ENCODE assay signal across 20 cellular contexts in the genomic region with DNA sequence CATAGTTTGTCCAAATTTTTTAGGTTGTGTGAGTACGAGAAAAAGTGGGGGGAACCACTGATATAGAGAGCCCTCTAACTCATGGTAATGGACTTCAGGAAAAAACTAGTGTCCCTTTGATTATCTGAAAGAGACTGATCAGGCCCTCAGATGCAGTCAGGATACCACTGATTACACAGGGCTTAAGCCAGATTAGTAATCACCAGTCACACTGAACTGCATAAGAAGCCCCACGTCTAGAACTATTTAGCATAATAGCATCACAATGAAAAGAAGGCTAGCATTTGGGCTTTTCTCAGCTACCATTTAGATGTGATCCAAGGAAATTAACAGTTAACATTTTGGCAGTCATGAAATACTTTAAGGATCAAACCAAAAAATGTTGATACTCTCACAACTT.
A peak's percentile ranks its signal among the peaks of the same experiment; 100 is the strongest.
DNase-seq lines count a peak whose midpoint lies in the region; ATAC-seq, FAIRE-seq and TF ChIP-seq lines count a peak whose summit lies in the region.
"Had no signal": no experiment of that assay in that cellular context is flagged by ENCODE, and none has a peak within 500 bp of the region (broad histone marks: within the 10 kb centered on the region; RNA-seq: fewer than 3 reads in every experiment).

No MANE protein-coding gene starts in this region.

- H3K4me3 ChIP-seq in neural progenitor cell (no peak overlapping the region), psoas muscle (no peak overlapping the region)
- H3K4me3 ChIP-seq: GM12878, GM23248 had no signal

- CTCF ChIA-PET in WTC11 (lab: Charles Lee): no interaction called here

- H3K4me1 ChIP-seq in neural progenitor cell: peaks cover 10% of the 10 kb centered on the region
- H3K4me1 ChIP-seq in psoas muscle: no peaks in the 10 kb centered on the region
- H3K4me1 ChIP-seq: BE2C had no signal

- TF ChIP-seq CTCF in D721Med (IDR thresholded peaks at IDR 0.05; ENCODE audit: insufficient read depth, missing control alignments): no peak
- no peak for TF ChIP-seq CTCF in WTC11 (IDR thresholded peaks at IDR 0.05)
- no peak for TF ChIP-seq CTCF in neural progenitor cell (IDR thresholded peaks at IDR 0.05)
- no peak for TF ChIP-seq CTCF in psoas muscle (IDR thresholded peaks at IDR 0.05)

- H3K4me1 Mint-ChIP-seq in WTC11 (peaks cover 14% of the 10 kb centered on the region), neural progenitor cell (peaks cover 5% of the 10 kb centered on the region)
- H3K4me1 Mint-ChIP-seq: CD4-positive, CD25-positive, alpha-beta regulatory T cell; CD8-positive, alpha-beta memory T cell had no signal

- no peaks in the 10 kb centered on the region for H3K36me3 ChIP-seq in neural progenitor cell
- H3K36me3 ChIP-seq in psoas muscle (ENCODE audit: insufficient read depth in 1 of 2, low read depth in 1 of 2): no peaks in the 10 kb centered on the region
- H3K36me3 ChIP-seq: BE2C had no signal

- no peak overlapping the region for H3K4me2 ChIP-seq in neural progenitor cell

- H3K79me2 ChIP-seq in neural progenitor cell (ENCODE audit: low read depth): no peaks in the 10 kb centered on the region

- no peak overlapping the region for H3K27ac Mint-ChIP-seq in WTC11
- no peak overlapping the region for H3K27ac Mint-ChIP-seq in neural progenitor cell
- H3K27ac Mint-ChIP-seq: CD4-positive, CD25-positive, alpha-beta regulatory T cell; CD8-positive, alpha-beta memory T cell; HFFc6 had no signal

- no peaks in the 10 kb centered on the region for H4K20me1 ChIP-seq in neural progenitor cell (ENCODE audit: low read depth)

- H3K9ac ChIP-seq in neural progenitor cell: no peak overlapping the region
- H3K9ac ChIP-seq: GM23248 had no signal

- 53 to 60% (median 57%) methylated on average over 2 of the region's 2 CpGs for WGBS in psoas muscle, 3 donors

- H3K4me3 Mint-ChIP-seq in WTC11 (no peak overlapping the region), neural progenitor cell (no peak overlapping the region)
- H3K4me3 Mint-ChIP-seq: CD4-positive, CD25-positive, alpha-beta regulatory T cell; CD8-positive, alpha-beta memory T cell; HFFc6 had no signal

- peak; percentile 79 for FAIRE-seq in D721Med (lab: Jason Lieb, UNC)
- FAIRE-seq: GM12878, GM19239 had no signal

- H2AFZ ChIP-seq in neural progenitor cell (replicated peaks): no peak overlapping the region
- H2AFZ ChIP-seq: GM23248 had no signal

- no peaks in the 10 kb centered on the region for H3K27me3 Mint-ChIP-seq in WTC11 (ENCODE audit: low read depth)
- peaks cover 3% of the 10 kb centered on the region for H3K27me3 Mint-ChIP-seq in neural progenitor cell (ENCODE audit: insufficient read depth, low read depth)
- H3K27me3 Mint-ChIP-seq: CD4-positive, CD25-positive, alpha-beta regulatory T cell; CD8-positive, alpha-beta memory T cell had no signal

- no peak overlapping the region for H3K27ac ChIP-seq in neural progenitor cell
- no peak overlapping the region for H3K27ac ChIP-seq in psoas muscle
- H3K27ac ChIP-seq: GM23248, HL-60 had no signal

- H3K9me3 ChIP-seq in neural progenitor cell (ENCODE audit: low read depth) (no peaks in the 10 kb centered on the region), psoas muscle (no peaks in the 10 kb centered on the region)
- H3K9me3 ChIP-seq: BE2C had no signal

- ATAC-seq in WTC11 (peak; percentile 80), GM18520 (IDR thresholded peaks at IDR 0.05; ENCODE audit: unreplicated experiment) (no peak), psoas muscle (no peak)
- ATAC-seq: GM12878, HCT116 had no signal

- H3K9me3 Mint-ChIP-seq in WTC11 (no peaks in the 10 kb centered on the region), neural progenitor cell (no peaks in the 10 kb centered on the region)

- intact Hi-C loops in psoas muscle (cut with DNase I): no loop called here

- H3K36me3 Mint-ChIP-seq in WTC11: no peaks in the 10 kb centered on the region
- no peaks in the 10 kb centered on the region for H3K36me3 Mint-ChIP-seq in neural progenitor cell
- H3K36me3 Mint-ChIP-seq: CD4-positive, CD25-positive, alpha-beta regulatory T cell; CD8-positive, alpha-beta memory T cell had no signal

- POLR2A ChIA-PET in WTC11 (lab: Charles Lee): interaction anchor here (0.9 kb wide), 1 partner anchor 271 kb away, joined by 4 read pairs; no protein-coding TSS in a partner anchor

- H3K27me3 ChIP-seq in neural progenitor cell (no peaks in the 10 kb centered on the region), psoas muscle (ENCODE audit: insufficient read depth in 3 of 3, low read length in 2 of 3) (no peaks in the 10 kb centered on the region)
- H3K27me3 ChIP-seq: BE2C had no signal

- DNase-seq in D721Med (ENCODE audit: insufficient read length, low spot score) (no peak), DMS53 treated with DMSO at 0.1 percent for 48 hours (lab: John Stamatoyannopoulos, UW; ENCODE audit: unreplicated experiment) (peak; percentile 29), WTC11 (ENCODE audit: low spot score) (no peak), neural progenitor cell (ENCODE audit: low spot score) (peak; percentile 42), psoas muscle (no peak)
- DNase-seq: BE2C; C1 segment of cervical spinal cord; CD4-positive, CD25-positive, alpha-beta regulatory T cell; CD8-positive, alpha-beta memory T cell; COR-L47; DND-41; EL; GM23248; H7; HFFc6 had no signal

- no peaks in the 10 kb centered on the region for H3F3A ChIP-seq in neural progenitor cell (ENCODE audit: low read depth)

TF ChIP-seq in WTC11, 78 proteins besides CTCF, POLR2A, EP300 and RAD21:
- TF ChIP-seq TCF7 (CRISPR knock-in tag; IDR thresholded peaks at IDR 0.05; ENCODE audit: low read depth) (no peak), ZNF396 (CRISPR knock-in tag; IDR thresholded peaks at IDR 0.05; ENCODE audit: borderline replicate concordance) (no peak), EMX1 (CRISPR knock-in tag; IDR thresholded peaks at IDR 0.05) (no peak), GTF2I (CRISPR knock-in tag; conservative IDR thresholded peaks at IDR 0.05) (no peak), ZNF416 (CRISPR knock-in tag; IDR thresholded peaks at IDR 0.05) (no peak), SMAD3 (CRISPR knock-in tag; IDR thresholded peaks at IDR 0.05; ENCODE audit: borderline replicate concordance) (no peak)
- TF ChIP-seq, protein P1, sequence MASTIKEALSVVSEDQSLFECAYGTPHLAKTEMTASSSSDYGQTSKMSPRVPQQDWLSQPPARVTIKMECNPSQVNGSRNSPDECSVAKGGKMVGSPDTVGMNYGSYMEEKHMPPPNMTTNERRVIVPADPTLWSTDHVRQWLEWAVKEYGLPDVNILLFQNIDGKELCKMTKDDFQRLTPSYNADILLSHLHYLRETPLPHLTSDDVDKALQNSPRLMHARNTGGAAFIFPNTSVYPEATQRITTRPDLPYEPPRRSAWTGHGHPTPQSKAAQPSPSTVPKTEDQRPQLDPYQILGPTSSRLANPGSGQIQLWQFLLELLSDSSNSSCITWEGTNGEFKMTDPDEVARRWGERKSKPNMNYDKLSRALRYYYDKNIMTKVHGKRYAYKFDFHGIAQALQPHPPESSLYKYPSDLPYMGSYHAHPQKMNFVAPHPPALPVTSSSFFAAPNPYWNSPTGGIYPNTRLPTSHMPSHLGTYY (CRISPR knock-in tag; IDR thresholded peaks at IDR 0.05): no peak

Comparison
In these comparisons a context has a peak if more than half of its experiments do, and no peak if none do; other contexts are left out.
1. DNase-seq: peak in DMS53 treated with DMSO at 0.1 percent for 48 hours (single experiment) and neural progenitor cell (single experiment); none in D721Med (single experiment), WTC11 (single experiment) and psoas muscle (0 of 2).